Comparison of ENCODE assay signal across 34 cellular contexts in genomic region chr2:46485002-46485401, GRCh38. TPM values are rescaled to one million over a fixed set of nuclear protein-coding genes. Genes with fewer than 3 reads are reported as not detected.
"Had no signal": no experiment of that assay in that cellular context is flagged by ENCODE, and none has a peak within 500 bp of the region (broad histone marks: within the 10 kb centered on the region; RNA-seq: fewer than 3 reads in every experiment).

No MANE protein-coding gene starts in this region.

- H3K27ac ChIP-seq: adrenal gland, body of pancreas, breast epithelium, Peyer's patch, SJSA1 had no signal

- H3K9me3 ChIP-seq: adrenal gland, body of pancreas, breast epithelium, Peyer's patch, SJSA1, SK-N-SH had no signal

- ATAC-seq: activated naive CD4-positive, alpha-beta T cell treated with anti-CD3 and anti-CD28 coated beads, Interleukin-2, amount 50 U/mL, for 72 hours; activated T-cell treated with anti-CD3 and anti-CD28 coated beads, Interleukin-2, amount 50 U/mL, for 4 hours; body of pancreas; PC-3 had no signal

- H3K36me3 ChIP-seq: adrenal gland, breast epithelium, Peyer's patch, SJSA1 had no signal

- H3K4me2 ChIP-seq: SK-N-SH had no signal

- FAIRE-seq: astrocyte, TTC549 had no signal

- H3K27me3 ChIP-seq: adrenal gland, body of pancreas, breast epithelium, Peyer's patch, SJSA1 had no signal

- DNase-seq: activated CD4-positive, alpha-beta T cell treated with anti-CD3 and anti-CD28 coated beads, Interleukin-2, amount 10 ng/mL, durations not matched to agents 24 days and 14 days; activated CD4-positive, alpha-beta T cell treated with anti-CD3 and anti-CD28 coated beads, Interleukin-2, amount 50 U/mL, for 4 hours; activated CD8-positive, alpha-beta memory T cell treated with anti-CD3 and anti-CD28 coated beads, Interleukin-2, amount 50 U/mL, for 4 hours; activated gamma-delta T cell treated with Interleukin-2 at 50 U/mL for 16 hours; activated naive CD4-positive, alpha-beta T cell treated with anti-CD3 and anti-CD28 coated beads for 36 hours; activated T-cell treated with anti-CD3 and anti-CD28 coated beads for 4 hours; activated T-cell treated with anti-CD3 and anti-CD28 coated beads, Interleukin-2, amount 50 U/mL, for 4 hours; body of pancreas; Karpas-422; KBM-7; NCI-H1048; NCI-H1105 treated with DMSO at 0.1 percent for 48 hours; NCI-H1436; NCI-H1694; NCI-H1930; NCI-H2081 treated with DMSO at 0.1 percent for 48 hours; NCI-H345; NCI-H524 treated with DMSO at 0.1 percent for 48 hours; NK-92 treated with Interleukin-12 subunit alpha and Interleukin-12 subunit beta, amount 100 ng/mL, for 24 hours; PC-3; Peyer's patch; RPMI8226; SHP77 treated with DMSO at 0.1 percent for 48 hours; SK-N-SH had no signal

- H3K9ac ChIP-seq: SK-N-SH had no signal

- H3K4me1 ChIP-seq: adrenal gland, breast epithelium had no signal

- H3K4me3 ChIP-seq: adrenal gland, body of pancreas, breast epithelium, Peyer's patch, SJSA1 had no signal

RNA-seq across cellular contexts. Expression of gene TMEM247, which starts 5.6 kb away (rescaled TPM):
- total RNA-seq: activated CD4-positive, alpha-beta T cell treated with anti-CD3 and anti-CD28 coated beads, Interleukin-2, amount 10 ng/mL, durations not matched to agents 24 days and 14 days; activated naive CD4-positive, alpha-beta T cell treated with anti-CD3 and anti-CD28 coated beads for 36 hours; activated naive CD4-positive, alpha-beta T cell treated with anti-CD3 and anti-CD28 coated beads, Interleukin-2, amount 50 U/mL, for 72 hours; activated T-cell treated with anti-CD3 and anti-CD28 coated beads, Interleukin-2, amount 50 U/mL, for 4 hours; activated T-helper 1 cell treated with anti-CD3 and anti-CD28 coated beads, Interleukin-12 subunit alpha, Interleukin-12 subunit beta, Interleukin-2, Interleukin-4 antibody, amounts not matched to agents 30 ng/mL and 10 ng/mL and 1 ng/mL, durations not matched to agents 14 hours and 24 hours and 36 hours; adrenal gland; astrocyte; body of pancreas; breast epithelium; cardiac septum; MCF 10A; NCI-H460; PC-3; Peyer's patch; SJSA1 had no signal
- polyA plus RNA-seq: adrenal gland, SK-N-SH had no signal
